24 cellular contexts compared by ENCODE assay signal in genomic region chr4:89382439-89382838, GRCh38.
"Had no signal": no experiment of that assay in that cellular context is flagged by ENCODE, and none has a peak within 500 bp of the region (broad histone marks: within the 10 kb centered on the region; RNA-seq: fewer than 3 reads in every experiment).

No MANE protein-coding gene starts in this region.

- H3K4me3 ChIP-seq: adrenal gland, esophagus squamous epithelium, left lung, lung, uterus had no signal

- ATAC-seq: left lung; sciatic nerve; stimulated activated memory B cell treated with anti-CD40 and anti-IgM and Interleukin-4, amounts not matched to agents 10 μg/mL and 1 μg/mL and 100 μg/mL, for 72 hours; stimulated activated naive CD8-positive, alpha-beta T cell treated with anti-CD3 and anti-CD28 coated beads, Interleukin-15, amount 100 ng/mL, for 72 hours had no signal

- H3K9me3 ChIP-seq: adrenal gland, esophagus squamous epithelium, left lung, uterus had no signal

- H3K27ac ChIP-seq: adrenal gland, epithelial cell of prostate, esophagus squamous epithelium, left lung, uterus had no signal

- H3K36me3 ChIP-seq: adrenal gland, esophagus squamous epithelium, left lung, uterus had no signal

- DNase-seq: activated B cell treated with CpG ODN at 0.5 μM for 24 hours; activated CD8-positive, alpha-beta memory T cell treated with anti-CD3 and anti-CD28 coated beads for 24 hours; activated CD8-positive, alpha-beta memory T cell treated with anti-CD3 and anti-CD28 coated beads, Interleukin-2, amount 50 U/mL, for 4 hours; activated effector memory CD4-positive, alpha-beta T cell treated with anti-CD3 and anti-CD28 coated beads, Interleukin-2, amount 50 U/mL, for 16 hours; activated naive CD4-positive, alpha-beta T cell treated with anti-CD3 and anti-CD28 coated beads for 36 hours; activated naive CD8-positive, alpha-beta T cell treated with anti-CD3 and anti-CD28 coated beads for 36 hours; activated T-cell treated with anti-CD3 and anti-CD28 coated beads, Interleukin-2, amount 50 U/mL, for 1 hour; adrenal gland; aorta; effector CD4-positive, alpha-beta T cell; esophagus squamous epithelium; left lung; retina; small intestine; stimulated activated CD4-positive, alpha-beta T cell treated with anti-CD3 and anti-CD28 coated beads, Interleukin-4, amount 100 ng/mL, for 4 hours; stimulated activated CD8-positive, alpha-beta memory T cell treated with anti-CD3 and anti-CD28 coated beads, Interleukin-4, amount 100 ng/mL, for 48 hours; stimulated activated naive CD8-positive, alpha-beta T cell treated with anti-CD3 and anti-CD28 coated beads, Interleukin-15, amount 100 ng/mL, for 72 hours; substantia nigra; T-helper 1 cell; uterus had no signal

- H3K4me1 ChIP-seq: adrenal gland, esophagus squamous epithelium, left lung, uterus had no signal

- H3K27me3 ChIP-seq: adrenal gland, esophagus squamous epithelium, left lung, uterus had no signal
